Comparison of ENCODE assay signal across 31 cellular contexts in genomic region chr15:37720267-37720666, GRCh38.
"Had no signal": no experiment of that assay in that cellular context is flagged by ENCODE, and none has a peak within 500 bp of the region (broad histone marks: within the 10 kb centered on the region; RNA-seq: fewer than 3 reads in every experiment).

No MANE protein-coding gene starts in this region.

- H3K9me3 ChIP-seq: MG63, SJSA1, SK-N-SH had no signal

- H3K4me1 ChIP-seq: SJSA1 had no signal

- H3K9ac ChIP-seq: SK-N-SH had no signal

- ATAC-seq: Panc1 had no signal

- H3K27ac ChIP-seq: PC-9, SJSA1 had no signal

- H3K4me3 ChIP-seq: MG63, PC-9, SJSA1 had no signal

- H3K4me2 ChIP-seq: PC-9, SK-N-SH had no signal

- H2AFZ ChIP-seq: PC-9 had no signal

- H3K27me3 ChIP-seq: SJSA1 had no signal

- FAIRE-seq: RCC 7860 had no signal

- DNase-seq: Kasumi-1, MG63, NCI-H1048, NCI-H1092 treated with DMSO at 0.1 percent for 48 hours, NCI-H1105 treated with DMSO at 0.1 percent for 48 hours, NCI-H1417, NCI-H1436, NCI-H146, NCI-H1694, NCI-H187, NCI-H1930, NCI-H2029 treated with DMSO at 0.1 percent for 48 hours, NCI-H2081 treated with DMSO at 0.1 percent for 48 hours, NCI-H2107, NCI-H2171, NCI-H226, NCI-H446 treated with DMSO at 0.1 percent for 48 hours, NCI-H510A, NCI-H524, NCI-H526, NCI-H69, NCI-H748 treated with DMSO at 0.1 percent for 48 hours, NCI-H82, PC-9, Right ventricle myocardium superior, SHP77 treated with DMSO at 0.1 percent for 48 hours, SK-N-SH, SW 1271 had no signal

- H3K36me3 ChIP-seq: MG63, SJSA1 had no signal
